Comparison of ENCODE assay signal across 8 cellular contexts in genomic region chr4:48340905-48341775, GRCh38. TPM values are rescaled to one million over a fixed set of nuclear protein-coding genes. Genes with fewer than 3 reads are reported as not detected.
DNase-seq lines count a peak whose midpoint lies in the region; ATAC-seq and TF ChIP-seq lines count a peak whose summit lies in the region.

TSS of gene SLAIN2 (plus strand) at chr4:48341529. CDS start at chr4:48341740, 211 bp downstream.

- H3K27ac Mint-ChIP-seq in type B pancreatic cell = peak within 1 kb of the TSS; percentile 93

- peak; percentile 39 for TF ChIP-seq CTCF in GM12875 (IDR thresholded peaks at IDR 0.05; ENCODE audit: borderline replicate concordance, insufficient read depth, low read depth, low read length)
- TF ChIP-seq CTCF in type B pancreatic cell (conservative IDR thresholded peaks at IDR 0.05) = peak; percentile 76

- H3K36me3 Mint-ChIP-seq in type B pancreatic cell = no peaks in the 10 kb centered on the region

- H3K9me3 Mint-ChIP-seq in type B pancreatic cell = no peaks in the 10 kb centered on the region

- peak; percentile 91 for ATAC-seq in HG02798 (IDR thresholded peaks at IDR 0.05; ENCODE audit: poor library complexity, unreplicated experiment)

- intact Hi-C loops in cardiac septum (cut with DNase I) = loop anchor here (5.0 kb wide), 2 partner anchors 46 to 69 kb away; no protein-coding TSS in a partner anchor

- H3K27ac ChIP-seq in adipose tissue (ENCODE audit: low read depth, low read length) = peak within 1 kb of the TSS; percentile 84

- DNase-seq in NCI-H1436 (lab: John Stamatoyannopoulos, UW) (peak; percentile 97), T follicular helper cell (ENCODE audit: low read depth) (peak; percentile 92), cardiac septum (ENCODE audit: low spot score) (peak; percentile 100), pons (ENCODE audit: low spot score) (peak; percentile 93), type B pancreatic cell (ENCODE audit: extremely low spot score, unreplicated experiment) (peak; percentile 99)

- WGBS in adipose tissue, 3 donors = 0 to 1% (median 1%) methylated on average over 68 to 89 of the region's 89 CpGs

- peak within 1 kb of the TSS; percentile 98 for H3K4me3 Mint-ChIP-seq in type B pancreatic cell

- H3K27me3 Mint-ChIP-seq in type B pancreatic cell = no peaks in the 10 kb centered on the region

- peak within 1 kb of the TSS; percentile 97 for H3K4me3 ChIP-seq in GM12875 (ENCODE audit: low read depth, low read length)

- H3K4me1 Mint-ChIP-seq in type B pancreatic cell (ENCODE audit: unreplicated experiment) = peaks cover 49% of the 10 kb centered on the region

RNA-seq across cellular contexts. Expression of gene SLAIN2, which starts in this region (rescaled TPM):
- 10 to 100 TPM; 12.3 to 45.2 (median 30.4) TPM for polyA plus RNA-seq in adipose tissue
- total RNA-seq in cardiac septum (159 TPM), type B pancreatic cell (ENCODE audit: low replicate concordance) (55.8 and 68.5 TPM in 2 replicates)

Comparison
In these comparisons a context has a peak if more than half of its experiments do, and no peak if none do; other contexts are left out.
1. Peak in every context shown above with its lines: DNase-seq, ATAC-seq, H3K4me3 ChIP-seq and H3K27ac ChIP-seq.